In the genomic region with DNA sequence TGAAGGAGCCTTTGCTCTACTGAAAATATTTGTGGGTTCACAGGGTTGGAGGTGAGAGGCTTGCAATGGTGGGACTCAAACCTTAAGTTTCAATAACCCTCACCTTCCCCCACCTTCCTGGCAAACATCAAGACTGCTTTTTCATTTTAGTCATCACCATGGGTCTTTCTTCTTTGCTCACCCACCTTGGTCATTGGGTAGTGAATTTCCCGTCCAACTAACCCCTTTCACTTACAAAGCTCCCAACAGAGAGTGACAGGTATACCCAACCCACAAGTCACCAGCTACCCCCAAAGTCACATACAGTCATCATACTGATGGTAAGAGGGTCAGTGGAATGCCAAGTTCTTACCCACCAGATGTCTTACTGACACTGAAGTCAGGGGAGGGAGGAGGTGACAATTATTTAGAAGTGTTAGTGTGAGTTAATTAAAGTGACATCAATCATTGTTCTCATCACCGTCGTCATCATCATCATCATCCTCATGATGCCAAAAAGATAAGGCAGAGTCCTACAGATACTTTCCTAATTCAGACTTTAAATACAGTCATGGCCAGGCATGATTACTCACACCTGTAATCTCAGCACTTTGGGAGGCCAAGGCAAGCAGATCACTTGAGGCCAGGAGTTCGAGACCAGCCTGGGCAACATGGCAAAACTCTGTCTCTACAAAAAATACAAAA, we compare ENCODE assay signal across 20 cellular contexts. TPM values are rescaled to one million over a fixed set of nuclear protein-coding genes. Genes with fewer than 3 reads are reported as not detected.
DNase-seq lines count a peak whose midpoint lies in the region; ATAC-seq and TF ChIP-seq lines count a peak whose summit lies in the region.
"Had no signal": no experiment of that assay in that cellular context is flagged by ENCODE, and none has a peak within 500 bp of the region (broad histone marks: within the 10 kb centered on the region; RNA-seq: fewer than 3 reads in every experiment).

No MANE protein-coding gene starts in this region.

- H3K9me3 Mint-ChIP-seq in activated CD4-positive, alpha-beta T cell treated with anti-CD3 and anti-CD28 coated beads for 36 hours (ENCODE audit: low read depth), result no peaks in the 10 kb centered on the region
- no peaks in the 10 kb centered on the region for H3K9me3 Mint-ChIP-seq in IgD-negative memory B cell
- H3K9me3 Mint-ChIP-seq in chondrocyte (ENCODE audit: low read depth), result no peaks in the 10 kb centered on the region
- H3K9me3 Mint-ChIP-seq: neural crest cell, T-cell, type B pancreatic cell had no signal

- H3K27me3 ChIP-seq in spleen (replicated peaks in 1 of 7) (no peaks in the 10 kb centered on the region), psoas muscle (ENCODE audit: insufficient read depth in 3 of 3, low read length in 2 of 3) (no peaks in the 10 kb centered on the region), adrenal gland (no peaks in the 10 kb centered on the region)
- H3K27me3 ChIP-seq: colonic mucosa had no signal

- H3K4me1 ChIP-seq in spleen (peaks cover 51 to 100% (median 100%) of the 10 kb centered on the region in 6 donors), psoas muscle (no peaks in the 10 kb centered on the region), adrenal gland (replicated peaks in 1 of 2) (peaks cover 7 to 16% of the 10 kb centered on the region in 2 donors)

- H3K36me3 ChIP-seq in spleen (peaks cover 0 to 33% (median 0%) of the 10 kb centered on the region in 6 donors), psoas muscle (ENCODE audit: insufficient read depth in 1 of 2, low read depth in 1 of 2) (no peaks in the 10 kb centered on the region), adrenal gland (replicated peaks in 1 of 2) (no peaks in the 10 kb centered on the region)
- H3K36me3 ChIP-seq: colonic mucosa, WERI-Rb-1 had no signal

- no peaks in the 10 kb centered on the region for H3K9me3 ChIP-seq in spleen
- H3K9me3 ChIP-seq in psoas muscle, result no peaks in the 10 kb centered on the region
- no peaks in the 10 kb centered on the region for H3K9me3 ChIP-seq in adrenal gland (replicated peaks in 1 of 3)
- H3K9me3 ChIP-seq: colonic mucosa had no signal

- WGBS in spleen, 5 donors, result 79 to 87% (median 80%) methylated on average over 4 of the region's 4 CpGs
- WGBS in psoas muscle, 3 donors, result 89 to 92% (median 92%) methylated on average over 4 of the region's 4 CpGs
- 80 to 91% (median 89%) methylated on average over 4 of the region's 4 CpGs for WGBS in adrenal gland, 4 donors

- intact Hi-C loops in activated CD4-positive, alpha-beta T cell treated with anti-CD3 and anti-CD28 coated beads for 36 hours (cut with DNase I, micrococcal nuclease), result no loop called here
- intact Hi-C loops in spleen (cut with DNase I; ENCODE audit: low total_unique reads), result loop anchor here (5.0 kb wide), 1 partner anchor 46 kb away; no protein-coding TSS in a partner anchor
- intact Hi-C loops in psoas muscle (cut with DNase I), result no loop called here
- intact Hi-C loops in adrenal gland (cut with DNase I), result no loop called here

- H3K4me1 Mint-ChIP-seq in activated CD4-positive, alpha-beta T cell treated with anti-CD3 and anti-CD28 coated beads for 36 hours, result peaks cover 9% of the 10 kb centered on the region
- H3K4me1 Mint-ChIP-seq in IgD-negative memory B cell (peaks cover 51 to 75% (median 64%) of the 10 kb centered on the region in 3 donors), chondrocyte (ENCODE audit: low read depth) (peaks cover 73% of the 10 kb centered on the region)

- no peaks in the 10 kb centered on the region for H3K36me3 Mint-ChIP-seq in activated CD4-positive, alpha-beta T cell treated with anti-CD3 and anti-CD28 coated beads for 36 hours (ENCODE audit: low read depth)
- H3K36me3 Mint-ChIP-seq in IgD-negative memory B cell, result peaks cover 8% of the 10 kb centered on the region
- peaks cover 2% of the 10 kb centered on the region for H3K36me3 Mint-ChIP-seq in chondrocyte (ENCODE audit: low read depth)
- H3K36me3 Mint-ChIP-seq: T-cell, type B pancreatic cell had no signal

- H3K27ac ChIP-seq in spleen (peak overlapping the region; percentile 22 to 97 (median 87)), psoas muscle (no peak overlapping the region), adrenal gland (no peak overlapping the region)
- H3K27ac ChIP-seq: colonic mucosa, WERI-Rb-1 had no signal

- H3K27me3 Mint-ChIP-seq in activated CD4-positive, alpha-beta T cell treated with anti-CD3 and anti-CD28 coated beads for 36 hours, result no peaks in the 10 kb centered on the region
- H3K27me3 Mint-ChIP-seq in IgD-negative memory B cell (no peaks in the 10 kb centered on the region), chondrocyte (ENCODE audit: low read depth) (no peaks in the 10 kb centered on the region)
- H3K27me3 Mint-ChIP-seq: T-cell, type B pancreatic cell had no signal

- H3K27ac Mint-ChIP-seq in activated CD4-positive, alpha-beta T cell treated with anti-CD3 and anti-CD28 coated beads for 36 hours, result no peak overlapping the region
- peak overlapping the region; percentile 82 to 97 (median 91) for H3K27ac Mint-ChIP-seq in IgD-negative memory B cell
- H3K27ac Mint-ChIP-seq in chondrocyte (ENCODE audit: unreplicated experiment), result peak overlapping the region; percentile 95

- H3K4me3 ChIP-seq in spleen, result peak overlapping the region in 1 of 8 donors; percentile 22
- no peak overlapping the region for H3K4me3 ChIP-seq in psoas muscle
- no peak overlapping the region for H3K4me3 ChIP-seq in adrenal gland
- H3K4me3 ChIP-seq: colonic mucosa had no signal

- no peak for TF ChIP-seq CTCF in chondrocyte (IDR thresholded peaks at IDR 0.05)
- no peak for TF ChIP-seq CTCF in spleen (IDR thresholded peaks at IDR 0.05 in 8 of 11, conservative IDR thresholded peaks at IDR 0.05 in 3 of 11)
- no peak for TF ChIP-seq CTCF in psoas muscle (IDR thresholded peaks at IDR 0.05)
- no peak for TF ChIP-seq CTCF in adrenal gland (IDR thresholded peaks at IDR 0.05)

- POLR2A ChIA-PET in activated CD4-positive, alpha-beta T cell treated with anti-CD3 and anti-CD28 coated beads for 36 hours (lab: Charles Lee), result no interaction called here

- no peak for DNase-seq in activated CD4-positive, alpha-beta T cell treated with anti-CD3 and anti-CD28 coated beads for 36 hours
- no peak for DNase-seq in activated CD4-positive, alpha-beta T cell treated with anti-CD3 and anti-CD28 coated beads, Interleukin-2, amount 50 U/mL, for 1 hour
- no peak for DNase-seq in chondrocyte (ENCODE audit: low spot score)
- no peak for DNase-seq in spleen
- DNase-seq in psoas muscle, result no peak
- DNase-seq in adrenal gland, result no peak
- DNase-seq: colonic mucosa; hypothalamus; NCI-H1694 treated with DMSO at 0.1 percent for 48 hours; NCI-H226; stimulated activated CD4-positive, alpha-beta T cell treated with anti-CD3 and anti-CD28 coated beads, Interleukin-15, amount 100 ng/mL, for 24 hours; stimulated activated naive CD4-positive, alpha-beta T cell; WERI-Rb-1 had no signal

- H3K4me3 Mint-ChIP-seq in activated CD4-positive, alpha-beta T cell treated with anti-CD3 and anti-CD28 coated beads for 36 hours, result no peak overlapping the region
- H3K4me3 Mint-ChIP-seq in IgD-negative memory B cell (peak overlapping the region; percentile 45 to 94 (median 74)), chondrocyte (ENCODE audit: unreplicated experiment) (no peak overlapping the region)
- H3K4me3 Mint-ChIP-seq: neural crest cell, type B pancreatic cell had no signal

- ATAC-seq in activated CD4-positive, alpha-beta T cell treated with anti-CD3 and anti-CD28 coated beads for 36 hours, result peak; percentile 53
- ATAC-seq in psoas muscle (no peak), GM21619 (IDR thresholded peaks at IDR 0.05; ENCODE audit: unreplicated experiment) (no peak)

- TF ChIP-seq POLR2A in spleen (IDR thresholded peaks at IDR 0.05), result no peak
- TF ChIP-seq POLR2A in adrenal gland (IDR thresholded peaks at IDR 0.05), result no peak

- CTCF ChIA-PET in activated CD4-positive, alpha-beta T cell treated with anti-CD3 and anti-CD28 coated beads for 36 hours (lab: Charles Lee), result interaction anchor here (0.8 kb wide), 1 partner anchor 471 kb away, joined by 3 read pairs; no protein-coding TSS in a partner anchor

RNA-seq across cellular contexts. Expression of a gene that starts 49.0 kb away (rescaled TPM):
- total RNA-seq in activated CD4-positive, alpha-beta T cell treated with anti-CD3 and anti-CD28 coated beads for 36 hours, result 1 to 10 TPM; 2.7 to 2.9 TPM
- polyA plus RNA-seq in IgD-negative memory B cell (174 TPM), spleen (10 to 100 TPM; 59.8 to 84.1 (median 62.7) TPM), psoas muscle (1 to 10 TPM in 1 of 3 donors, under 1 TPM in 2; 0.17 to 8.6 (median 0.43) TPM), adrenal gland (1 to 10 TPM; 2.0 to 6.0 (median 5.8) TPM)
- total RNA-seq in chondrocyte (9.7 to 12.4 TPM (median 9.9 TPM) in 3 replicates), spleen (100 to 1,000 TPM; 126 to 256 (median 196) TPM), psoas muscle (1 to 10 TPM; 1.4 to 3.5 (median 2.6) TPM), adrenal gland (10 to 100 TPM in 6 of 8 donors, 1 to 10 TPM in 2; 6.2 to 38.5 (median 17.0) TPM)
- total RNA-seq: fibroblast of villous mesenchyme, MCF 10A had no signal

Comparison
In these comparisons a context has a peak if more than half of its experiments do, and no peak if none do; other contexts are left out.
1. H3K4me3 Mint-ChIP-seq: peak in IgD-negative memory B cell (4 of 4); none in activated CD4-positive, alpha-beta T cell treated with anti-CD3 and anti-CD28 coated beads for 36 hours (single experiment) and chondrocyte (single experiment).
2. H3K27ac ChIP-seq: peak in spleen (8 of 8); none in psoas muscle (single experiment) and adrenal gland (0 of 5).